9 cellular contexts compared by ENCODE assay signal in genomic region chr11:94933225-94934130, GRCh38. TPM values are rescaled to one million over a fixed set of nuclear protein-coding genes. Genes with fewer than 3 reads are reported as not detected.
DNase-seq lines count a peak whose midpoint lies in the region; ATAC-seq and TF ChIP-seq lines count a peak whose summit lies in the region.
"Had no signal": no experiment of that assay in that cellular context is flagged by ENCODE, and none has a peak within 500 bp of the region (broad histone marks: within the 10 kb centered on the region; RNA-seq: fewer than 3 reads in every experiment).

No MANE protein-coding gene starts in this region.

- no peak for TF ChIP-seq RAD21 in SK-N-SH (IDR thresholded peaks at IDR 0.05; ENCODE audit: low read length)

- peak overlapping the region; percentile 92 for H3K27ac ChIP-seq in SK-N-SH (ENCODE audit: low read depth in 2 of 2, low read length in 1 of 2)

- H3K9ac ChIP-seq in SK-N-SH: peak overlapping the region; percentile 52; the same call in 1 of the 2 replicates

- H3K79me2 ChIP-seq in SK-N-SH (ENCODE audit: insufficient read depth): no peaks in the 10 kb centered on the region

- CTCF ChIA-PET in BJ (lab: Yijun Ruan, JAX) (interaction anchor here (0.6 to 1.2 kb wide), 5 partner anchors 29 to 423 kb away, joined by 3 to 6 read pairs (median 4); no protein-coding TSS in a partner anchor), SK-N-SH (lab: Yijun Ruan, JAX) (interaction anchor here (0.8 to 1.5 kb wide), 6 partner anchors 31 to 311 kb away, joined by 3 to 5 read pairs (median 4); no protein-coding TSS in a partner anchor)

- no peaks in the 10 kb centered on the region for H3K9me2 ChIP-seq in SK-N-SH

- no peak overlapping the region for H2AFZ ChIP-seq in SK-N-SH (ENCODE audit: low read depth)

- TF ChIP-seq CTCF in BJ (IDR thresholded peaks at IDR 0.05; ENCODE audit: insufficient read depth, low read depth, low read length) (no peak), SK-N-SH (IDR thresholded peaks at IDR 0.05) (no peak), fibroblast of villous mesenchyme (IDR thresholded peaks at IDR 0.05; ENCODE audit: insufficient read depth, low read depth, low read length) (no peak)

- POLR2A ChIA-PET in BJ (lab: Charles Lee) (no interaction called here), SK-N-SH (lab: Yijun Ruan, JAX) (no interaction called here)

- H3K4me1 ChIP-seq in SK-N-SH (ENCODE audit: control insufficient read depth in 1 of 2, insufficient read depth in 2 of 2, low read depth in 1 of 2, low read length in 1 of 2): peaks cover 24 to 29% of the 10 kb centered on the region in 2 experiments

- H3K27me3 ChIP-seq in BJ (ENCODE audit: control insufficient read depth, insufficient read depth, low read length) (no peaks in the 10 kb centered on the region), SK-N-SH (ENCODE audit: insufficient read depth) (no peaks in the 10 kb centered on the region), H7 (ENCODE audit: control insufficient read depth, insufficient read depth, low read length) (no peaks in the 10 kb centered on the region)

- peak overlapping the region; percentile 51 for H3K4me2 ChIP-seq in SK-N-SH

- no peaks in the 10 kb centered on the region for H4K20me1 ChIP-seq in SK-N-SH (ENCODE audit: insufficient read depth)

- H3F3A ChIP-seq in SK-N-SH (replicated peaks; ENCODE audit: insufficient read depth): peaks cover 41% of the 10 kb centered on the region

- H3K36me3 ChIP-seq in BJ (ENCODE audit: control insufficient read depth, insufficient read depth, low read length) (no peaks in the 10 kb centered on the region), SK-N-SH (replicated peaks in 1 of 2; ENCODE audit: control insufficient read depth in 1 of 2, insufficient read depth in 2 of 2, low read length in 1 of 2) (no peaks in the 10 kb centered on the region), H7 (replicated peaks; ENCODE audit: control insufficient read depth, insufficient read depth, low read length) (no peaks in the 10 kb centered on the region)

- no peaks in the 10 kb centered on the region for H3K9me3 ChIP-seq in SK-N-SH

- 28% methylated on average over 5 of the region's 5 CpGs for WGBS in SK-N-SH (ENCODE audit: low lambda C conversion rate)

- H3K4me3 ChIP-seq in BJ (ENCODE audit: low read depth, low read length) (no peak overlapping the region), SK-N-SH (ENCODE audit: low read depth in 2 of 2, low read length in 1 of 2) (no peak overlapping the region), fibroblast of villous mesenchyme (ENCODE audit: low read depth, low read length) (no peak overlapping the region), H7 (ENCODE audit: insufficient read depth, low read depth, low read length) (no peak overlapping the region)

- DNase-seq in BJ (ENCODE audit: low read depth) (peak; percentile 97), SK-N-SH (peak; percentile 35), fibroblast of villous mesenchyme (ENCODE audit: low read depth) (peak; percentile 94), pons (ENCODE audit: low spot score) (peak; percentile 46), H7 (no peak)
- no peak for DNase-seq in activated naive CD4-positive, alpha-beta T cell (lab: John Stamatoyannopoulos, UW)
- DNase-seq: activated CD4-positive, alpha-beta T cell treated with anti-CD3 and anti-CD28 coated beads, Interleukin-2, amount 50 U/mL, for 4 hours had no signal

- ATAC-seq in GM21825 (IDR thresholded peaks at IDR 0.05; ENCODE audit: unreplicated experiment): no peak
- ATAC-seq in GM18870 (IDR thresholded peaks at IDR 0.05; ENCODE audit: unreplicated experiment): no peak

- TF ChIP-seq EP300 in SK-N-SH (IDR thresholded peaks at IDR 0.05; ENCODE audit: borderline replicate concordance in 1 of 2, low read depth in 1 of 2, low read length in 1 of 2): peak; percentile 68 to 92; a peak in 3 of 4 replicates

TF ChIP-seq in SK-N-SH, 30 proteins besides CTCF, POLR2A, EP300 and RAD21 (continues in another document):
- TF ChIP-seq TEAD4 (IDR thresholded peaks at IDR 0.05; ENCODE audit: borderline replicate concordance, insufficient read depth) (peak; percentile 94), RXRA (IDR thresholded peaks at IDR 0.05; ENCODE audit: borderline replicate concordance, low read depth) (peak; percentile 72; the same call in 1 of the 2 replicates), EZH2phosphoT487 (IDR thresholded peaks at IDR 0.05; ENCODE audit: borderline replicate concordance, low read depth) (no peak), TCF12 (IDR thresholded peaks at IDR 0.05) (peak; percentile 100), SIN3A (IDR thresholded peaks at IDR 0.05; ENCODE audit: borderline replicate concordance, low read depth, low read length) (peak; percentile 53; the same call in 1 of the 2 replicates), REST (IDR thresholded peaks at IDR 0.05; ENCODE audit: low read depth, low read length) (no peak), ELF1 (IDR thresholded peaks at IDR 0.05) (peak; percentile 38; the same call in 1 of the 2 replicates), POLR2AphosphoS5 (IDR thresholded peaks at IDR 0.05; ENCODE audit: low read depth, low read length) (peak; percentile 85), MXI1 (IDR thresholded peaks at IDR 0.05; ENCODE audit: low read depth, low read length) (no peak), ZBTB33 (IDR thresholded peaks at IDR 0.05; ENCODE audit: borderline replicate concordance, low read depth) (0 out of 2 replicates have a peak, but pooled peaks have one; percentile 77), NFIC (IDR thresholded peaks at IDR 0.05; ENCODE audit: borderline replicate concordance) (peak; percentile 74), FOSL2 (IDR thresholded peaks at IDR 0.05; ENCODE audit: borderline replicate concordance, low read depth) (peak; percentile 90), TAF1 (IDR thresholded peaks at IDR 0.05; ENCODE audit: borderline replicate concordance, low read depth, low read length) (peak; percentile 4; the same call in 1 of the 2 replicates), YY1 (IDR thresholded peaks at IDR 0.05; ENCODE audit: low read depth) (no peak), FOXM1 (IDR thresholded peaks at IDR 0.05; ENCODE audit: low read depth) (peak; percentile 79; the same call in 1 of the 2 replicates), MEF2A (IDR thresholded peaks at IDR 0.05; ENCODE audit: borderline replicate concordance, low read depth) (peak; percentile 67; the same call in 1 of the 2 replicates), GATA2 (CRISPR knock-in tag; IDR thresholded peaks at IDR 0.05) (no peak)

RNA-seq across cellular contexts. Expression of gene CWC15, which starts 39.9 kb away (rescaled TPM):
- polyA plus RNA-seq in BJ (2011; rRNA removed): 24.9 and 54.7 TPM in 2 replicates
- 8.6 and 9.4 TPM in 2 replicates for polyA minus RNA-seq in BJ (2011; rRNA and poly(A)+ RNA removed)
- polyA plus RNA-seq in SK-N-SH (2012; rRNA removed): 27.0 and 33.5 TPM in 2 replicates
- 36.1 and 44.8 TPM in 2 replicates for polyA plus RNA-seq in SK-N-SH (2012; cell fraction: cytosol; rRNA removed)
- polyA plus RNA-seq in SK-N-SH (2012; cell fraction: nucleus; rRNA removed): 15.6 and 31.9 TPM in 2 replicates
- 30.6 and 35.0 TPM in 2 replicates for total RNA-seq in fibroblast of villous mesenchyme
- total RNA-seq in H7 (2014; rRNA removed; shearing (Covaris generic)): 30.6 and 42.6 TPM in 2 replicates

RNA-seq across cellular contexts. Expression of gene KDM4D, which starts 40.0 kb away (rescaled TPM):
- polyA plus RNA-seq in BJ (2011; rRNA removed) (0.97 and 1.1 TPM in 2 replicates), SK-N-SH (2012; rRNA removed) (1.1 and 1.2 TPM in 2 replicates)
- polyA minus RNA-seq in BJ (2011; rRNA and poly(A)+ RNA removed): 1.0 and 1.2 TPM in 2 replicates
- 0.80 and 0.97 TPM in 2 replicates for polyA plus RNA-seq in SK-N-SH (2012; cell fraction: cytosol; rRNA removed)
- polyA plus RNA-seq in SK-N-SH (2012; cell fraction: nucleus; rRNA removed): 0.75 and 0.89 TPM in 2 replicates
- 0.97 and 1.3 TPM in 2 replicates for total RNA-seq in fibroblast of villous mesenchyme
- 3.3 and 3.7 TPM in 2 replicates for total RNA-seq in H7 (2014; rRNA removed; shearing (Covaris generic))

Comparison
In these comparisons a context has a peak if more than half of its experiments do, and no peak if none do; other contexts are left out.
1. DNase-seq: peak in BJ (single experiment), SK-N-SH (single experiment), fibroblast of villous mesenchyme (single experiment) and pons (single experiment); none in H7 (single experiment) and activated naive CD4-positive, alpha-beta T cell (0 of 4).